9 cellular contexts compared by ENCODE assay signal in genomic region chr9:123339666-123340414, GRCh38. TPM values are rescaled to one million over a fixed set of nuclear protein-coding genes. Genes with fewer than 3 reads are reported as not detected.
DNase-seq lines count a peak whose midpoint lies in the region; ATAC-seq and TF ChIP-seq lines count a peak whose summit lies in the region.
"Had no signal": no experiment of that assay in that cellular context is flagged by ENCODE, and none has a peak within 500 bp of the region (broad histone marks: within the 10 kb centered on the region; RNA-seq: fewer than 3 reads in every experiment).

No MANE protein-coding gene starts in this region.

- H3K27ac ChIP-seq in OCI-LY3 (ENCODE audit: low read length) (no peak overlapping the region), breast epithelium (no peak overlapping the region), parathyroid adenoma (no peak overlapping the region)

- TF ChIP-seq CTCF in OCI-LY3 (IDR thresholded peaks at IDR 0.05; ENCODE audit: low read depth, low read length) (no peak), breast epithelium (IDR thresholded peaks at IDR 0.05) (no peak), parathyroid adenoma (IDR thresholded peaks at IDR 0.05) (no peak)

- H3K27me3 ChIP-seq in OCI-LY3 (ENCODE audit: low read depth, low read length) = no peaks in the 10 kb centered on the region; the same call in 1 of the 2 replicates
- no peaks in the 10 kb centered on the region for H3K27me3 ChIP-seq in breast epithelium
- no peaks in the 10 kb centered on the region for H3K27me3 ChIP-seq in parathyroid adenoma (ENCODE audit: control insufficient read depth, insufficient read depth, low read length)

- no peaks in the 10 kb centered on the region; the same call in 1 of the 2 replicates for H3K9me3 ChIP-seq in OCI-LY3 (ENCODE audit: insufficient read depth, low read length)
- H3K9me3 ChIP-seq in breast epithelium = no peaks in the 10 kb centered on the region
- no peaks in the 10 kb centered on the region for H3K9me3 ChIP-seq in parathyroid adenoma (ENCODE audit: control insufficient read depth, low read length)

- ATAC-seq in GM18505 (IDR thresholded peaks at IDR 0.05; ENCODE audit: unreplicated experiment) (peak; percentile 37), HG02623 (IDR thresholded peaks at IDR 0.05; ENCODE audit: unreplicated experiment) (peak; percentile 36)

- H3K4me1 ChIP-seq in OCI-LY3 (ENCODE audit: low read length) = peaks cover 41% of the 10 kb centered on the region
- H3K4me1 ChIP-seq in breast epithelium = peaks cover 0 to 6% of the 10 kb centered on the region in 2 donors
- peaks cover 33% of the 10 kb centered on the region for H3K4me1 ChIP-seq in parathyroid adenoma

- DNase-seq in breast epithelium (ENCODE audit: low spot score in 2 of 2) (no peak), NCI-H2171 (lab: John Stamatoyannopoulos, UW) (no peak), cerebellum (ENCODE audit: low spot score) (no peak), NCI-H524 treated with DMSO at 0.1 percent for 48 hours (lab: John Stamatoyannopoulos, UW) (no peak)

- H3K9ac ChIP-seq in OCI-LY3 (ENCODE audit: low read length) = peak overlapping the region; percentile 37; the same call in 1 of the 2 replicates
- H3K9ac ChIP-seq in parathyroid adenoma = no peak overlapping the region

- H3K79me2 ChIP-seq in OCI-LY3 (ENCODE audit: low read length) (no peaks in the 10 kb centered on the region), parathyroid adenoma (no peaks in the 10 kb centered on the region)

- H3K36me3 ChIP-seq in OCI-LY3 (replicated peaks; ENCODE audit: low read depth, low read length) = no peaks in the 10 kb centered on the region
- no peaks in the 10 kb centered on the region for H3K36me3 ChIP-seq in breast epithelium
- no peaks in the 10 kb centered on the region for H3K36me3 ChIP-seq in parathyroid adenoma (ENCODE audit: control insufficient read depth, insufficient read depth, low read length)

- H3K4me3 ChIP-seq in OCI-LY3 (ENCODE audit: low read length) = peak overlapping the region; percentile 80
- H3K4me3 ChIP-seq in breast epithelium = peak overlapping the region in 2 of 3 donors; percentile 23 to 35
- no peak overlapping the region for H3K4me3 ChIP-seq in parathyroid adenoma (ENCODE audit: low read depth, low read length)

- intact Hi-C loops in breast epithelium (cut with DNase I; ENCODE audit: low total_unique reads) = no loop called here

- H4K20me1 ChIP-seq in OCI-LY3 (ENCODE audit: insufficient read depth, low read length) = no peaks in the 10 kb centered on the region

- H3K4me2 ChIP-seq in OCI-LY3 (ENCODE audit: low read length) (peak overlapping the region; percentile 100), parathyroid adenoma (ENCODE audit: low read length) (peak overlapping the region; percentile 28)

- peak overlapping the region; percentile 93 for H2AFZ ChIP-seq in OCI-LY3 (ENCODE audit: low read depth, low read length)
- H2AFZ ChIP-seq in parathyroid adenoma = peak overlapping the region; percentile 58

- peak; percentile 66 for TF ChIP-seq POLR2A in GM18505 (IDR thresholded peaks at IDR 0.05; ENCODE audit: borderline replicate concordance, extremely low read depth, insufficient read depth, insufficient read length)
- no peak for TF ChIP-seq POLR2A in breast epithelium (IDR thresholded peaks at IDR 0.05)

RNA-seq across cellular contexts. Expression of gene CRB2, which starts 16.2 kb away (rescaled TPM):
- 1 to 10 TPM in 1 of 3 donors, under 1 TPM in 1, not detected in 1; under 0.01 to 2.3 TPM for total RNA-seq in breast epithelium
- total RNA-seq in cerebellum = 18.1 TPM
- total RNA-seq: myocyte had no signal
